22 cellular contexts compared by ENCODE assay signal in genomic region chr12:95717336-95717928, GRCh38.
"Had no signal": no experiment of that assay in that cellular context is flagged by ENCODE, and none has a peak within 500 bp of the region (broad histone marks: within the 10 kb centered on the region; RNA-seq: fewer than 3 reads in every experiment).

No MANE protein-coding gene starts in this region.

- H3K4me1 Mint-ChIP-seq: activated CD4-positive, alpha-beta T cell treated with anti-CD3 and anti-CD28 coated beads for 36 hours; activated naive CD8-positive, alpha-beta T cell treated with anti-CD3 and anti-CD28 coated beads for 36 hours; natural killer cell had no signal

- H3K4me1 ChIP-seq: gastrocnemius medialis, left lung had no signal

- H3K36me3 Mint-ChIP-seq: activated naive CD8-positive, alpha-beta T cell treated with anti-CD3 and anti-CD28 coated beads for 36 hours; natural killer cell had no signal

- H3K27me3 Mint-ChIP-seq: progenitor cell of endocrine pancreas had no signal

- H3K9me3 ChIP-seq: gastrocnemius medialis, heart left ventricle, left lung, transverse colon had no signal

- H3K9me3 Mint-ChIP-seq: activated CD8-positive, alpha-beta T cell treated with anti-CD3 and anti-CD28 coated beads for 36 hours; activated naive CD8-positive, alpha-beta T cell treated with anti-CD3 and anti-CD28 coated beads for 36 hours; dendritic cell treated with granulocyte-macrophage colony-stimulating factor and Interleukin-4, amounts not matched to agents 40 ng/mL and 50 ng/mL, for 4 days; natural killer cell had no signal

- DNase-seq: activated CD4-positive, alpha-beta T cell treated with anti-CD3 and anti-CD28 coated beads for 36 hours; activated CD8-positive, alpha-beta memory T cell treated with anti-CD3 and anti-CD28 coated beads, Interleukin-2, amount 50 U/mL, for 4 hours; activated CD8-positive, alpha-beta T cell treated with anti-CD3 and anti-CD28 coated beads for 36 hours; activated naive CD8-positive, alpha-beta T cell treated with anti-CD3 and anti-CD28 coated beads for 36 hours; amygdala; brain microvascular endothelial cell; effector memory CD4-positive, alpha-beta T cell; gastrocnemius medialis; heart left ventricle; left lung; natural killer cell; nucleus accumbens; right cardiac atrium; stimulated activated CD4-positive, alpha-beta T cell treated with anti-CD3 and anti-CD28 coated beads, Interleukin-4, amount 100 ng/mL, for 24 hours; stimulated activated naive CD4-positive, alpha-beta T cell; substantia nigra; transverse colon; WERI-Rb-1 had no signal

- H3K27ac ChIP-seq: brain microvascular endothelial cell, epithelial cell of prostate, gastrocnemius medialis, left lung, transverse colon, WERI-Rb-1 had no signal

- H3K4me3 ChIP-seq: gastrocnemius medialis, heart left ventricle, left lung, skin epidermis, transverse colon had no signal

- H3K36me3 ChIP-seq: gastrocnemius medialis, left lung, transverse colon, WERI-Rb-1 had no signal

- H3K4me3 Mint-ChIP-seq: activated CD4-positive, alpha-beta T cell treated with anti-CD3 and anti-CD28 coated beads for 36 hours; activated CD8-positive, alpha-beta T cell treated with anti-CD3 and anti-CD28 coated beads for 36 hours; activated naive CD8-positive, alpha-beta T cell treated with anti-CD3 and anti-CD28 coated beads for 36 hours; dendritic cell treated with granulocyte-macrophage colony-stimulating factor and Interleukin-4, amounts not matched to agents 40 ng/mL and 50 ng/mL, for 4 days; natural killer cell had no signal

- H3K27me3 ChIP-seq: brain microvascular endothelial cell, gastrocnemius medialis, heart left ventricle, left lung, transverse colon had no signal

- ATAC-seq: activated CD4-positive, alpha-beta T cell treated with anti-CD3 and anti-CD28 coated beads for 36 hours; activated CD8-positive, alpha-beta T cell treated with anti-CD3 and anti-CD28 coated beads for 36 hours; gastrocnemius medialis; natural killer cell had no signal

- H3K27ac Mint-ChIP-seq: activated CD4-positive, alpha-beta T cell treated with anti-CD3 and anti-CD28 coated beads for 36 hours; activated CD8-positive, alpha-beta T cell treated with anti-CD3 and anti-CD28 coated beads for 36 hours; activated naive CD8-positive, alpha-beta T cell treated with anti-CD3 and anti-CD28 coated beads for 36 hours; dendritic cell treated with granulocyte-macrophage colony-stimulating factor and Interleukin-4, amounts not matched to agents 40 ng/mL and 50 ng/mL, for 4 days; natural killer cell had no signal
